1 cellular context compared by ENCODE assay signal in the genomic region with DNA sequence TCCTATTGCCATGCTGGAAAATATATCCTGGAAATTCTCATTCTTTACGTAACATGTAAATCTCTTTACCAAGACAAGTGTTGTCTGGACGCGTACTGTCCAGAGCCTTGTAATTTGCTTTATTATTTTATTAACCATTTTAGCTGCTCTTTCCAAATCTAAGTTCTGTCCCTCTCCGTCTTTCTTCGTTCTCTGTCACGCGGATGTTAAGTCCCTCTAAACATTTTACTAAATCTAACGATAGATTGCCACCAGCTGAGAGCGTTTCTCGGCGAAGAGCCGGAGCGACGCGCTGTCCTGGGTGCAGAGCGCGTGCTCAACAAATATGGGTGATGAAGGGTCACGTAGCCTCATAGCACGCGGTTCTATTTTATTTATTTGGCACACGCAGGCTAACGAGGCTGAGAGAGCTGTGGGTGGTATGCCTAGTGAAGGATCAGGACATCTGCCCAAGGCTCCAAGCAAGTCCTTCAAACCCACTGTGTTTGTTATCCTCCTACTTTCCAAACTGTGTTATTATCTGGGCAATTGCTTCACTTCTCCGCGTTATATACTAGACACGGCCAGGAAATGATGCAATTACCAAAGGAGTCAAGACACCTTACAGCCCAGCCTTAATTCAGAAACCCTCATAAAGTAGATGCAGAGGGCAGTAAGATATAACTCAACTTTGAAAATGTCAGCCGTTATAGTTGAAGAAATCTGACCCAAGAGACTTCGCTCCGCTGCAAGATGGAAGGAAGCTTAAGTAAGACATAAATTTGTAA.
TF ChIP-seq lines count a peak whose summit lies in the region.

No MANE protein-coding gene starts in this region.

TF ChIP-seq in HepG2, 621 proteins besides CTCF, POLR2A, EP300 and RAD21 (continued from another document and continues in another):
- peak; percentile 74 for TF ChIP-seq ZNF407 (CRISPR knock-in tag; IDR thresholded peaks at IDR 0.05; ENCODE audit: not compliant biosample characterization)
- TF ChIP-seq KDM5A (IDR thresholded peaks at IDR 0.05; ENCODE audit: borderline replicate concordance, low read length): peak; percentile 74; the same call in 1 of the 2 replicates
- TF ChIP-seq, protein P1, sequence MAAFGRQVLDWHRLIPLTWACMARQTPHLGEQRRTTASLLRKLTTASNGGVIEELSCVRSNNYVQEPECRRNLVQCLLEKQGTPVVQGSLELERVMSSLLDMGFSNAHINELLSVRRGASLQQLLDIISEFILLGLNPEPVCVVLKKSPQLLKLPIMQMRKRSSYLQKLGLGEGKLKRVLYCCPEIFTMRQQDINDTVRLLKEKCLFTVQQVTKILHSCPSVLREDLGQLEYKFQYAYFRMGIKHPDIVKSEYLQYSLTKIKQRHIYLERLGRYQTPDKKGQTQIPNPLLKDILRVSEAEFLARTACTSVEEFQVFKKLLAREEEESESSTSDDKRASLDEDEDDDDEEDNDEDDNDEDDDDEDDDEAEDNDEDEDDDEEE (CRISPR knock-in tag; IDR thresholded peaks at IDR 0.05): 0 out of 2 replicates have a peak, but pooled peaks have one; percentile 52
- TF ChIP-seq ZNF225 (CRISPR knock-in tag; IDR thresholded peaks at IDR 0.05): peak; percentile 88; the same call in 1 of the 2 replicates
- TF ChIP-seq, protein P2, sequence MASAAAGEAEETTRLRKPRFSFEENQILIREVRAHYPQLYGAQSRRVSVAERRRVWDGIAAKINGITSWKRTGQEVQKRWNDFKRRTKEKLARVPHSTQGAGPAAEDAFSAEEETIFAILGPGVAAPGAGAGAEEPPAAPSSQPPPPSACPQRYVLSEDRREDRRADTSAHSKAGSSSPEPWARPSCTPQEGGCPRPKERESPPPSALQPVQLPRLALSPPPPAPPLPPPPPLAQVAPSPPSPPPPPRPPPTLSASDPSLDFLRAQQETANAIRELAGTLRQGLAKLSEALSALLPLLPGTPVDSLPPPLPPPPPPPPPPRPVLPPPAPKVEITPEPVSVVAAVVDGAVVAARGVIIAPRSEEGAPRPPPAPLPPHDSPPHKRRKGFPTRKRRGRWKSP (CRISPR knock-in tag; IDR thresholded peaks at IDR 0.05): peak; percentile 95
- peak; percentile 69; the same call in 1 of the 2 replicates for TF ChIP-seq ZMYM2 (CRISPR knock-in tag; IDR thresholded peaks at IDR 0.05)
- TF ChIP-seq ZFP91 (CRISPR knock-in tag; IDR thresholded peaks at IDR 0.05; ENCODE audit: borderline replicate concordance): peak; percentile 39; the same call in 1 of the 2 replicates
- peak; percentile 73 for TF ChIP-seq ATF3 (CRISPR knock-in tag; IDR thresholded peaks at IDR 0.05)
- TF ChIP-seq ZNF563 (CRISPR knock-in tag; IDR thresholded peaks at IDR 0.05): peak; percentile 65; the same call in 1 of the 2 replicates
- peak; percentile 66; the same call in 1 of the 2 replicates for TF ChIP-seq DNMT1 (CRISPR knock-in tag; IDR thresholded peaks at IDR 0.05)
- TF ChIP-seq HMG20A (CRISPR knock-in tag; IDR thresholded peaks at IDR 0.05; ENCODE audit: borderline replicate concordance): no peak; the same call in 1 of the 2 replicates
- TF ChIP-seq, protein P3, sequence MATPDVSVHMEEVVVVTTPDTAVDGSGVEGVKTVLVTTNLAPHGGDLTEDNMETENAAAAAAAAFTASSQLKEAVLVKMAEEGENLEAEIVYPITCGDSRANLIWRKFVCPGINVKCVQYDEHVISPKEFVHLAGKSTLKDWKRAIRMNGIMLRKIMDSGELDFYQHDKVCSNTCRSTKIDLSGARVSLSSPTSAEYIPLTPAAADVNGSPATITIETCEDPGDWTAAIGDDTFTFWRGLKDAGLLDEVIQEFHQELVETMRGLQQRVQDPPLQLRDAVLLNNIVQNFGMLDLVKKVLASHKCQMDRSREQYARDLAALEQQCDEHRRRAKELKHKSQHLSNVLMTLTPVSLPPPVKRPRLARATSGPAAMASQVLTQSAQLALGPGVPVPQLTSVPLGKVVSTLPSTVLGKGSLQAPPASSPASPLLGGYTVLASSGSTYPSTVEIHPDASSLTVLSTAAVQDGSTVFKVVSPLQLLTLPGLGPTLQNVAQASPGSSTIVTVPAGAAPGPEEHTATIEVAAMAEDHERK (CRISPR knock-in tag; IDR thresholded peaks at IDR 0.05; ENCODE audit: low read depth): no peak
- TF ChIP-seq XBP1 (CRISPR knock-in tag; IDR thresholded peaks at IDR 0.05): 0 out of 2 replicates have a peak, but pooled peaks have one; percentile 38
- TF ChIP-seq ZNF609 (CRISPR knock-in tag; IDR thresholded peaks at IDR 0.05; ENCODE audit: borderline replicate concordance): 0 out of 2 replicates have a peak, but pooled peaks have one; percentile 12
- no peak for TF ChIP-seq ZNF660 (CRISPR knock-in tag; IDR thresholded peaks at IDR 0.05; ENCODE audit: borderline replicate concordance, low read depth)
- no peak for TF ChIP-seq SOX5 (CRISPR knock-in tag; IDR thresholded peaks at IDR 0.05; ENCODE audit: borderline replicate concordance)
- TF ChIP-seq RFXAP (CRISPR knock-in tag; IDR thresholded peaks at IDR 0.05; ENCODE audit: borderline replicate concordance): peak; percentile 19; the same call in 1 of the 2 replicates
- TF ChIP-seq ZBTB42 (CRISPR knock-in tag; IDR thresholded peaks at IDR 0.05): no peak
- peak; percentile 89; the same call in 1 of the 2 replicates for TF ChIP-seq ZNF430 (CRISPR knock-in tag; IDR thresholded peaks at IDR 0.05)
- TF ChIP-seq ZNF598 (CRISPR knock-in tag; IDR thresholded peaks at IDR 0.05; ENCODE audit: borderline replicate concordance): 0 out of 2 replicates have a peak, but pooled peaks have one; percentile 28
- TF ChIP-seq, protein P4, sequence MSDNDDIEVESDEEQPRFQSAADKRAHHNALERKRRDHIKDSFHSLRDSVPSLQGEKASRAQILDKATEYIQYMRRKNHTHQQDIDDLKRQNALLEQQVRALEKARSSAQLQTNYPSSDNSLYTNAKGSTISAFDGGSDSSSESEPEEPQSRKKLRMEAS (IDR thresholded peaks at IDR 0.05): peak; percentile 98
- TF ChIP-seq PBX3 (CRISPR knock-in tag; IDR thresholded peaks at IDR 0.05; ENCODE audit: borderline replicate concordance): peak; percentile 66; the same call in 1 of the 2 replicates
- TF ChIP-seq CAMTA2 (CRISPR knock-in tag; IDR thresholded peaks at IDR 0.05; ENCODE audit: borderline replicate concordance): 0 out of 2 replicates have a peak, but pooled peaks have one; percentile 38
- TF ChIP-seq, protein P5, sequence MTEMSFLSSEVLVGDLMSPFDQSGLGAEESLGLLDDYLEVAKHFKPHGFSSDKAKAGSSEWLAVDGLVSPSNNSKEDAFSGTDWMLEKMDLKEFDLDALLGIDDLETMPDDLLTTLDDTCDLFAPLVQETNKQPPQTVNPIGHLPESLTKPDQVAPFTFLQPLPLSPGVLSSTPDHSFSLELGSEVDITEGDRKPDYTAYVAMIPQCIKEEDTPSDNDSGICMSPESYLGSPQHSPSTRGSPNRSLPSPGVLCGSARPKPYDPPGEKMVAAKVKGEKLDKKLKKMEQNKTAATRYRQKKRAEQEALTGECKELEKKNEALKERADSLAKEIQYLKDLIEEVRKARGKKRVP (CRISPR knock-in tag; IDR thresholded peaks at IDR 0.05): peak; percentile 61 to 100; a peak in 3 of 4 replicates
- no peak for TF ChIP-seq DR1 (CRISPR knock-in tag; IDR thresholded peaks at IDR 0.05)
- TF ChIP-seq ZNF883 (CRISPR knock-in tag; IDR thresholded peaks at IDR 0.05; ENCODE audit: not compliant biosample characterization): no peak
- TF ChIP-seq ZNF724P (CRISPR knock-in tag; IDR thresholded peaks at IDR 0.05; ENCODE audit: borderline replicate concordance): peak; percentile 92
- no peak for TF ChIP-seq SIN3B (IDR thresholded peaks at IDR 0.05; ENCODE audit: low read length)
